ENCODE assay signal across 17 cellular contexts in genomic region chr12:49364989-49365388, GRCh38. TPM values are rescaled to one million over a fixed set of nuclear protein-coding genes. Genes with fewer than 3 reads are reported as not detected.
DNase-seq lines count a peak whose midpoint lies in the region; ATAC-seq, FAIRE-seq and TF ChIP-seq lines count a peak whose summit lies in the region.
"Had no signal": no experiment of that assay in that cellular context is flagged by ENCODE, and none has a peak within 500 bp of the region (broad histone marks: within the 10 kb centered on the region; RNA-seq: fewer than 3 reads in every experiment).

No MANE protein-coding gene starts in this region.

- intact Hi-C loops in thyroid gland (cut with DNase I) = loop anchor here (10.0 kb wide), 1 partner anchor 210 kb away; no protein-coding TSS in a partner anchor

- DNase-seq in EL = peak; percentile 79
- peak; percentile 81 for DNase-seq in M059J (ENCODE audit: low read depth)
- DNase-seq in bronchial epithelial cell (ENCODE audit: low read depth) = peak; percentile 89
- DNase-seq in neural crest cell (ENCODE audit: low read depth, low spot score) = no peak
- DNase-seq in thyroid gland = no peak
- no peak for DNase-seq in DMS53 (lab: John Stamatoyannopoulos, UW)
- DNase-seq in RPMI8226 = no peak
- DNase-seq: activated CD8-positive, alpha-beta memory T cell treated with anti-CD3 and anti-CD28 coated beads, Interleukin-2, amount 50 U/mL, for 4 hours; effector CD8-positive, alpha-beta T cell; NCI-H345; Right ventricle myocardium superior; transverse colon had no signal

- no peak for FAIRE-seq in bronchial epithelial cell (lab: Jason Lieb, UNC)

- no peak overlapping the region for H3K27ac ChIP-seq in thyroid gland
- H3K27ac ChIP-seq: hepatocyte, neutrophil had no signal

- H3K27me3 ChIP-seq in bronchial epithelial cell (ENCODE audit: control insufficient read depth, insufficient read depth, low read length) (no peaks in the 10 kb centered on the region), thyroid gland (no peaks in the 10 kb centered on the region)
- H3K27me3 ChIP-seq: adrenal gland, hepatocyte, transverse colon had no signal

- H3K4me3 ChIP-seq in bronchial epithelial cell (ENCODE audit: low read depth, low read length) (no peak overlapping the region), thyroid gland (replicated peaks in 1 of 3) (no peak overlapping the region)
- H3K4me3 ChIP-seq: hepatocyte, lung had no signal

- peaks cover 4 to 7% of the 10 kb centered on the region in 2 donors for H3K4me1 ChIP-seq in thyroid gland

- TF ChIP-seq POLR2A in thyroid gland (IDR thresholded peaks at IDR 0.05) = no peak

- no peak for ATAC-seq in GM21737 (IDR thresholded peaks at IDR 0.05; ENCODE audit: unreplicated experiment)

- H3K4me1 Mint-ChIP-seq in neural crest cell = peaks cover 20% of the 10 kb centered on the region

- TF ChIP-seq CTCF in bronchial epithelial cell (IDR thresholded peaks at IDR 0.05; ENCODE audit: insufficient read depth, low read length, severe bottlenecking) (no peak), neural crest cell (conservative IDR thresholded peaks at IDR 0.05) (no peak), thyroid gland (IDR thresholded peaks at IDR 0.05) (no peak)

- no peaks in the 10 kb centered on the region for H3K9me3 Mint-ChIP-seq in neural crest cell

- H3K36me3 Mint-ChIP-seq in neural crest cell (ENCODE audit: low read depth) = no peaks in the 10 kb centered on the region

- 86 to 95% methylated on average over 1 of the region's 1 CpG for WGBS in thyroid gland, 2 donors

- H3K36me3 ChIP-seq in bronchial epithelial cell (ENCODE audit: control insufficient read depth, insufficient read depth, low read length) = no peaks in the 10 kb centered on the region
- H3K36me3 ChIP-seq in thyroid gland = no peaks in the 10 kb centered on the region
- H3K36me3 ChIP-seq: adrenal gland, neutrophil, transverse colon had no signal

- H3K4me3 Mint-ChIP-seq in neural crest cell = peak overlapping the region; percentile 49

- no peak overlapping the region for H3K27ac Mint-ChIP-seq in neural crest cell (ENCODE audit: unreplicated experiment)

- peaks cover 7% of the 10 kb centered on the region for H3K27me3 Mint-ChIP-seq in neural crest cell (ENCODE audit: low read depth)

- H3K9me3 ChIP-seq in thyroid gland = no peaks in the 10 kb centered on the region
- H3K9me3 ChIP-seq: adrenal gland, neutrophil, transverse colon had no signal

RNA-seq across cellular contexts. Expression of gene SPATS2, which starts 2.3 kb away (rescaled TPM):
- 12.3 and 29.9 TPM in 2 replicates for total RNA-seq in M059J (2014; rRNA removed; shearing (Covaris generic))
- total RNA-seq in bronchial epithelial cell = 21.3 and 33.4 TPM in 2 replicates
- total RNA-seq in neural crest cell = 45.2 and 45.7 TPM in 2 replicates
- total RNA-seq in thyroid gland = 10 to 100 TPM; 24.7 to 37.8 (median 30.1) TPM

RNA-seq across cellular contexts. Expression of gene DNAJC22, which starts 18.3 kb away (rescaled TPM):
- 8.2 and 12.3 TPM in 2 replicates for total RNA-seq in M059J (2014; rRNA removed; shearing (Covaris generic))
- total RNA-seq in bronchial epithelial cell = 0.13 and 0.26 TPM in 2 replicates
- 0.32 and 0.35 TPM in 2 replicates for total RNA-seq in neural crest cell
- 10 to 100 TPM; 10.3 to 19.5 (median 17.5) TPM for total RNA-seq in thyroid gland

RNA-seq across cellular contexts. Expression of gene C1QL4, which starts 28.0 kb away (rescaled TPM):
- total RNA-seq in M059J (2014; rRNA removed; shearing (Covaris generic)) = 0.39 TPM in 1 of 2 replicates, not detected in the other
- 0.13 TPM in 1 of 2 replicates, not detected in the other for total RNA-seq in bronchial epithelial cell
- total RNA-seq in neural crest cell = 0.63 and 0.80 TPM in 2 replicates
- 1 to 10 TPM in 1 of 4 donors, under 1 TPM in 2, not detected in 1; 0.67 to 1.2 (median 0.73) TPM for total RNA-seq in thyroid gland
- total RNA-seq: hepatocyte, lung, Right ventricle myocardium superior, transverse colon had no signal

RNA-seq across cellular contexts. Expression of gene TROAP, which starts 41.9 kb away (rescaled TPM):
- total RNA-seq in M059J (2014; rRNA removed; shearing (Covaris generic)) = 31.3 and 47.4 TPM in 2 replicates
- total RNA-seq in bronchial epithelial cell = 2.6 and 5.2 TPM in 2 replicates
- 88.0 and 91.2 TPM in 2 replicates for total RNA-seq in neural crest cell
- total RNA-seq in thyroid gland = 1 to 10 TPM in 1 of 4 donors, under 1 TPM in 2, not detected in 1; 0.56 to 2.6 (median 0.96) TPM

Comparison
In these comparisons a context has a peak if more than half of its experiments do, and no peak if none do; other contexts are left out.
1. DNase-seq: peak in EL (single experiment), M059J (single experiment) and bronchial epithelial cell (single experiment); none in neural crest cell (single experiment), thyroid gland (0 of 2), DMS53 (single experiment) and RPMI8226 (single experiment).